Comparison of ENCODE assay signal across 7 cellular contexts in the genomic region with DNA sequence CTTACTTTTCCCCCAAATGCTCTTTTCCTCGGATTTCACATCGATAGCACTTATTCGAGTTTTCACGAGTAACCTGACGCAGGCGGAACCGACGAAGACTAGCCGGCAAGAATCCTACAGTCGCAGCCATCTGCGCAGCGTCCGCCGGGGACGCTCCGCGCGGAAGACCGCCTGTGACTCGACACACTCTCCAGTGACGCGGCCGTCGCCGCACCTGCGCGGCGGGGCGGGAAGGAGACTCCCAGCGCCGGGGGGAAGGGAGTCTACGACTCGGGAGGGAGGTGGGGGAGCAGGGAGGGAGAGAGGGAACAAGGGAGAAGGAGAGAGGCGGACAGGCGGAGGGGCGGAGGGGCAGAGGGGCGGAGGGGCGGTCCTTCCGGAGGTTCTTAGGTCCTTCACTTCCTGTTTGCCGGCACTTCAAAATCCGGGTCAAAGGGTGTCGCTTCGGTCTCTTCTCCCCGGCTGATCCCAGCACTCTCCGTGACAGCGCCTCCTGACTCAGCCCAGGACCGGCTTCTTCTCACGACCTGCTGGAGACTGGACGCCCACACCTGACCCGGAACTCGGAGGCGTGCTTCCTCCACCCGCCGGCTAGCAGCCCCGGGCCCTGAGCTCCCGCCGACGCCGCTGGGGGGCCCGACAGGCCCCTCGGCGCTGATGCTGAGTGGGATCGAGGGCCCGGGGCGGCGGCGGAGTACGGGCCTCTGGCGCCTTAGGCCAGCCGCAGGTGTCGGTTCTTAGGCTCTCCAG. TPM values are rescaled to one million over a fixed set of nuclear protein-coding genes. Genes with fewer than 3 reads are reported as not detected.
DNase-seq lines count a peak whose midpoint lies in the region; ATAC-seq and TF ChIP-seq lines count a peak whose summit lies in the region.

A gene with protein sequence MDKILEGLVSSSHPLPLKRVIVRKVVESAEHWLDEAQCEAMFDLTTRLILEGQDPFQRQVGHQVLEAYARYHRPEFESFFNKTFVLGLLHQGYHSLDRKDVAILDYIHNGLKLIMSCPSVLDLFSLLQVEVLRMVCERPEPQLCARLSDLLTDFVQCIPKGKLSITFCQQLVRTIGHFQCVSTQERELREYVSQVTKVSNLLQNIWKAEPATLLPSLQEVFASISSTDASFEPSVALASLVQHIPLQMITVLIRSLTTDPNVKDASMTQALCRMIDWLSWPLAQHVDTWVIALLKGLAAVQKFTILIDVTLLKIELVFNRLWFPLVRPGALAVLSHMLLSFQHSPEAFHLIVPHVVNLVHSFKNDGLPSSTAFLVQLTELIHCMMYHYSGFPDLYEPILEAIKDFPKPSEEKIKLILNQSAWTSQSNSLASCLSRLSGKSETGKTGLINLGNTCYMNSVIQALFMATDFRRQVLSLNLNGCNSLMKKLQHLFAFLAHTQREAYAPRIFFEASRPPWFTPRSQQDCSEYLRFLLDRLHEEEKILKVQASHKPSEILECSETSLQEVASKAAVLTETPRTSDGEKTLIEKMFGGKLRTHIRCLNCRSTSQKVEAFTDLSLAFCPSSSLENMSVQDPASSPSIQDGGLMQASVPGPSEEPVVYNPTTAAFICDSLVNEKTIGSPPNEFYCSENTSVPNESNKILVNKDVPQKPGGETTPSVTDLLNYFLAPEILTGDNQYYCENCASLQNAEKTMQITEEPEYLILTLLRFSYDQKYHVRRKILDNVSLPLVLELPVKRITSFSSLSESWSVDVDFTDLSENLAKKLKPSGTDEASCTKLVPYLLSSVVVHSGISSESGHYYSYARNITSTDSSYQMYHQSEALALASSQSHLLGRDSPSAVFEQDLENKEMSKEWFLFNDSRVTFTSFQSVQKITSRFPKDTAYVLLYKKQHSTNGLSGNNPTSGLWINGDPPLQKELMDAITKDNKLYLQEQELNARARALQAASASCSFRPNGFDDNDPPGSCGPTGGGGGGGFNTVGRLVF (plus strand): TSS at position 415 of the 750 bp plus-strand sequence. CDS start 534 bp downstream, outside the sequence.

- H4K20me1 ChIP-seq in hepatocyte (ENCODE audit: insufficient read depth, poor library complexity, severe bottlenecking) = peaks cover 38% of the 10 kb centered on the region

- H3K4me1 ChIP-seq in hepatocyte (ENCODE audit: insufficient read depth) = peaks cover 13% of the 10 kb centered on the region

- peaks cover 47% of the 10 kb centered on the region for H3K79me2 ChIP-seq in hepatocyte

- peak; percentile 77 for ATAC-seq in GM18502 (IDR thresholded peaks at IDR 0.05; ENCODE audit: poor library complexity, unreplicated experiment)
- peak; percentile 80 for ATAC-seq in HG02970 (IDR thresholded peaks at IDR 0.05; ENCODE audit: low FRiP score, unreplicated experiment)

- H3K4me3 ChIP-seq in astrocyte of the cerebellum (ENCODE audit: low read depth, low read length) (peak within 1 kb of the TSS; percentile 85), hepatocyte (peak within 1 kb of the TSS; percentile 81)

- H3K9me2 ChIP-seq in hepatocyte (replicated peaks; ENCODE audit: insufficient read depth) = no peaks in the 10 kb centered on the region

- H3K9me3 ChIP-seq in hepatocyte (ENCODE audit: low read depth) = no peaks in the 10 kb centered on the region

- in situ Hi-C loops in astrocyte of the cerebellum (cut with HindIII; ENCODE audit: low sequenced_read_pairs) = no loop called here

- H2AFZ ChIP-seq in hepatocyte = peak within 1 kb of the TSS; percentile 90

- H3K27me3 ChIP-seq in hepatocyte = no peaks in the 10 kb centered on the region

- TF ChIP-seq CTCF in astrocyte of the cerebellum (IDR thresholded peaks at IDR 0.05; ENCODE audit: low read depth, low read length, missing control alignments) (no peak), hepatocyte (IDR thresholded peaks at IDR 0.05; ENCODE audit: poor library complexity) (no peak)

- H3K4me2 ChIP-seq in hepatocyte = peak within 1 kb of the TSS; percentile 85

- DNase-seq in NCI-H1930 (lab: John Stamatoyannopoulos, UW) (peak; percentile 89 to 99), T-helper 22 cell (ENCODE audit: low read depth) (peak; percentile 87), astrocyte of the cerebellum (ENCODE audit: low read depth) (peak; percentile 74), hepatocyte (ENCODE audit: low spot score) (peak; percentile 95), retina (peak; percentile 92)

- no peaks in the 10 kb centered on the region for H3K36me3 ChIP-seq in hepatocyte (replicated peaks; ENCODE audit: insufficient read depth, low read depth)

- H3K27ac ChIP-seq in hepatocyte = peak within 1 kb of the TSS; percentile 97

- WGBS in hepatocyte (ENCODE audit: low lambda C conversion rate, missing lambda C conversion rate) = 1% methylated on average over 52 of the region's 71 CpGs

RNA-seq across cellular contexts. Expression of the gene that starts here (rescaled TPM):
- 30.3 and 34.4 TPM in 2 replicates for total RNA-seq in hepatocyte
- polyA plus RNA-seq in hepatocyte = 7.7 and 9.1 TPM in 2 replicates

Comparison
In these comparisons a context has a peak if more than half of its experiments do, and no peak if none do; other contexts are left out.
1. Peak in every context shown above with its lines: DNase-seq, ATAC-seq, H3K4me3 ChIP-seq and H3K27ac ChIP-seq.